8 cellular contexts compared by ENCODE assay signal in the genomic region with DNA sequence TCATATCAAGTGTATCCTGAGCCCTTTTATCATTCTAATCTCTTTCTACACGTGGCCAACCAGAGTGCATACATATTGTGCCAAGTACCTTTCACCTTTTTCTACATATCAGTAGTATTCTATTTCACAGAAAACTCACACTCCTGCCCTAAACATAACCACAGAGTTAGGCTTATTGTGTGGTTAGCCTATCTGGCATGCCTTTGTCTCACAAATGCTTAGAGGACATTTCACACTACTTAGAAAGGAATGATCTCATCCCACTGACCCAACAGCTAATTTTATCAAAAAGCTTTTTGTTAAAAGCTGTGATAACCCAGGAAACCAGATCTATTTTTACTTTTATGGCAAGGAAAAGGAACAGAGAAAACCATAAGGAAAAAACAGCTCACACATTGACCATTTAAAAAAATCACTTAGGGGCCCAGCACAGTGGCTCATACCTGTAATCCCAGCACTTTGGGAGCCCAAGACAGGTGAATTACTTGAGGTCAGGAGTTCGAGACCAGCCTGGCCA. TPM values are rescaled to one million over a fixed set of nuclear protein-coding genes. Genes with fewer than 3 reads are reported as not detected.
DNase-seq lines count a peak whose midpoint lies in the region; ATAC-seq and TF ChIP-seq lines count a peak whose summit lies in the region.

No MANE protein-coding gene starts in this region.

- H3K4me2 ChIP-seq in SK-N-SH (peak overlapping the region; percentile 47), fibroblast of lung (ENCODE audit: extremely low read depth, insufficient read depth, low read length) (no peak overlapping the region), trophoblast cell (ENCODE audit: low read length) (no peak overlapping the region)

- no peak overlapping the region for H2BK120ac ChIP-seq in trophoblast cell (ENCODE audit: insufficient read depth, low read length, poor library complexity)

- POLR2A ChIA-PET in SK-N-SH (lab: Yijun Ruan, JAX), result no interaction called here

- no peak for ATAC-seq in GM21737 (IDR thresholded peaks at IDR 0.05; ENCODE audit: unreplicated experiment)
- ATAC-seq in GM21786 (IDR thresholded peaks at IDR 0.05; ENCODE audit: unreplicated experiment), result no peak

- peak overlapping the region; percentile 56 for H3K9ac ChIP-seq in SK-N-SH
- H3K9ac ChIP-seq in fibroblast of lung (ENCODE audit: insufficient read depth, low read length), result no peak overlapping the region
- no peak overlapping the region for H3K9ac ChIP-seq in trophoblast cell (ENCODE audit: low read length)

- CTCF ChIA-PET in SK-N-SH (lab: Yijun Ruan, JAX), result interaction anchor here (1.1 kb wide), 1 partner anchor 57 kb away, joined by 3 read pairs; no protein-coding TSS in a partner anchor

- TF ChIP-seq CTCF in GM06990 (IDR thresholded peaks at IDR 0.05; ENCODE audit: insufficient read depth, low read length, poor library complexity, severe bottlenecking), result no peak
- no peak for TF ChIP-seq CTCF in SK-N-SH (IDR thresholded peaks at IDR 0.05)
- no peak for TF ChIP-seq CTCF in fibroblast of lung (conservative IDR thresholded peaks at IDR 0.05 in 1 of 2, IDR thresholded peaks at IDR 0.05 in 1 of 2; ENCODE audit: low read depth in 1 of 2, low read length in 2 of 2)

- H3K4ac ChIP-seq in trophoblast cell (ENCODE audit: low read depth, low read length), result no peak overlapping the region

- H2BK12ac ChIP-seq in trophoblast cell (ENCODE audit: low read length), result no peak overlapping the region

- peaks cover 83% of the 10 kb centered on the region for H4K20me1 ChIP-seq in SK-N-SH (ENCODE audit: insufficient read depth)
- peaks cover 2% of the 10 kb centered on the region for H4K20me1 ChIP-seq in fibroblast of lung (ENCODE audit: control insufficient read depth, extremely low read depth, insufficient read depth, low read length)

- no peak overlapping the region for H3K18ac ChIP-seq in trophoblast cell (ENCODE audit: low read length)

- H3K9me3 ChIP-seq in SK-N-SH (no peaks in the 10 kb centered on the region), fibroblast of lung (ENCODE audit: control insufficient read depth, insufficient read depth, low read depth, low read length) (no peaks in the 10 kb centered on the region), trophoblast cell (ENCODE audit: insufficient read depth, low read depth, low read length) (no peaks in the 10 kb centered on the region)

- H4K12ac ChIP-seq in trophoblast cell (ENCODE audit: low read depth, low read length), result no peak overlapping the region

- H3F3A ChIP-seq in SK-N-SH (replicated peaks; ENCODE audit: insufficient read depth), result peaks cover 28% of the 10 kb centered on the region

- H3K79me1 ChIP-seq in trophoblast cell (ENCODE audit: low read length), result peaks cover 3% of the 10 kb centered on the region

- H3K36me3 ChIP-seq in GM06990 (ENCODE audit: control insufficient read depth, insufficient read depth, low read length) (no peaks in the 10 kb centered on the region; the same call in 1 of the 2 replicates), SK-N-SH (replicated peaks in 1 of 2; ENCODE audit: control insufficient read depth in 1 of 2, insufficient read depth in 2 of 2, low read length in 1 of 2) (peaks cover 0 to 4% of the 10 kb centered on the region in 2 experiments), fibroblast of lung (ENCODE audit: control insufficient read depth, insufficient read depth, low read length) (no peaks in the 10 kb centered on the region), trophoblast cell (ENCODE audit: control insufficient read depth in 1 of 2, insufficient read depth in 2 of 2, low read length in 2 of 2) (peaks cover 0 to 2% of the 10 kb centered on the region in 2 experiments)

- H3K14ac ChIP-seq in trophoblast cell (ENCODE audit: low read length), result no peak overlapping the region

- H4K91ac ChIP-seq in trophoblast cell (ENCODE audit: low read depth, low read length), result no peak overlapping the region

- TF ChIP-seq RAD21 in SK-N-SH (IDR thresholded peaks at IDR 0.05; ENCODE audit: low read length), result no peak

- H3K27me3 ChIP-seq in GM06990 (replicated peaks; ENCODE audit: control insufficient read depth, insufficient read depth, low read length) (no peaks in the 10 kb centered on the region), SK-N-SH (ENCODE audit: insufficient read depth) (no peaks in the 10 kb centered on the region), fibroblast of lung (ENCODE audit: control insufficient read depth, insufficient read depth, low read length) (no peaks in the 10 kb centered on the region), trophoblast cell (ENCODE audit: insufficient read depth, low read length) (no peaks in the 10 kb centered on the region)

- no peak overlapping the region for H2AFZ ChIP-seq in SK-N-SH (ENCODE audit: low read depth)
- H2AFZ ChIP-seq in fibroblast of lung (ENCODE audit: low read length), result no peak overlapping the region
- no peak overlapping the region for H2AFZ ChIP-seq in trophoblast cell (ENCODE audit: insufficient read depth, low read length, poor library complexity)

- H2BK5ac ChIP-seq in trophoblast cell (ENCODE audit: low read depth, low read length, poor library complexity), result no peak overlapping the region

- 40% methylated on average over 2 of the region's 2 CpGs for WGBS in SK-N-SH (ENCODE audit: low lambda C conversion rate)
- no CpG with 5 or more reads among the region's 2 CpGs for WGBS in trophoblast cell (ENCODE audit: extremely low coverage, insufficient coverage, insufficient read length)

- H3K4me1 ChIP-seq in SK-N-SH (ENCODE audit: control insufficient read depth in 1 of 2, insufficient read depth in 2 of 2, low read depth in 1 of 2, low read length in 1 of 2), result peaks cover 6 to 25% of the 10 kb centered on the region in 2 experiments; a peak in 2 of 4 replicates
- H3K4me1 ChIP-seq in fibroblast of lung (ENCODE audit: control insufficient read depth, extremely low read depth, insufficient read depth, low read length), result peaks cover 8% of the 10 kb centered on the region
- peaks cover 6 to 8% of the 10 kb centered on the region in 2 experiments for H3K4me1 ChIP-seq in trophoblast cell (ENCODE audit: control insufficient read depth in 1 of 2, insufficient read depth in 2 of 2, low read length in 2 of 2)

- DNase-seq in GM06990 (ENCODE audit: extremely low read depth, insufficient read length) (peak; percentile 20), SK-N-SH (peak; percentile 33), fibroblast of lung (ENCODE audit: low read depth in 2 of 2) (peak; percentile 57 to 97), trophoblast cell (no peak), DMS53 (lab: John Stamatoyannopoulos, UW) (no peak)
- DNase-seq in stimulated activated CD4-positive, alpha-beta T cell treated with anti-CD3 and anti-CD28 coated beads, Interleukin-15, amount 100 ng/mL, for 24 hours, result no peak

- H4K8ac ChIP-seq in trophoblast cell (ENCODE audit: low read depth, low read length), result no peak overlapping the region

- no peak overlapping the region for H3K4me3 ChIP-seq in GM06990 (replicated peaks; ENCODE audit: low read depth, low read length)
- no peak overlapping the region for H3K4me3 ChIP-seq in SK-N-SH (ENCODE audit: low read depth in 2 of 2, low read length in 1 of 2)
- no peak overlapping the region for H3K4me3 ChIP-seq in fibroblast of lung (replicated peaks in 1 of 4; ENCODE audit: control extremely low read depth in 1 of 4, insufficient read depth in 1 of 4, low read depth in 3 of 4, low read length in 4 of 4)
- no peak overlapping the region for H3K4me3 ChIP-seq in trophoblast cell (ENCODE audit: low read depth, low read length)

- H3K9me2 ChIP-seq in SK-N-SH, result no peaks in the 10 kb centered on the region

- H3K23ac ChIP-seq in trophoblast cell (ENCODE audit: low read length), result no peak overlapping the region

- no peak overlapping the region for H2AK5ac ChIP-seq in trophoblast cell (ENCODE audit: low read length)

- TF ChIP-seq EP300 in SK-N-SH (IDR thresholded peaks at IDR 0.05; ENCODE audit: borderline replicate concordance in 1 of 2, low read depth in 1 of 2, low read length in 1 of 2), result peak in 1 of 2 experiments; percentile 41; a peak in 1 of 4 replicates

- H3K27ac ChIP-seq in SK-N-SH (ENCODE audit: low read depth in 2 of 2, low read length in 1 of 2) (peak overlapping the region; percentile 0 to 74), fibroblast of lung (ENCODE audit: insufficient read depth, low read length) (peak overlapping the region; percentile 43), trophoblast cell (ENCODE audit: low read depth, low read length) (peak overlapping the region; percentile 57)

- peaks cover 98% of the 10 kb centered on the region for H3K79me2 ChIP-seq in SK-N-SH (ENCODE audit: insufficient read depth)
- peaks cover 89% of the 10 kb centered on the region for H3K79me2 ChIP-seq in fibroblast of lung (ENCODE audit: control insufficient read depth, insufficient read depth, low read length)
- H3K79me2 ChIP-seq in trophoblast cell (ENCODE audit: control insufficient read depth, insufficient read depth, low read length, poor library complexity), result peaks cover 4% of the 10 kb centered on the region

RNA-seq across cellular contexts. Expression of a gene that starts 17.8 kb away (rescaled TPM):
- 111 and 121 TPM in 2 replicates for polyA plus RNA-seq in SK-N-SH (2012; rRNA removed)
- 68.5 and 83.2 TPM in 2 replicates for polyA plus RNA-seq in SK-N-SH (2012; cell fraction: cytosol; rRNA removed)
- 164 and 278 TPM in 2 replicates for polyA plus RNA-seq in SK-N-SH (2012; cell fraction: nucleus; rRNA removed)
- 81.7 and 152 TPM in 2 replicates for total RNA-seq in fibroblast of lung
- 243 and 256 TPM in 2 replicates for polyA plus RNA-seq in fibroblast of lung
- 314 and 333 TPM in 2 replicates for polyA plus RNA-seq in fibroblast of lung (2012)
- 304 and 360 TPM in 2 replicates for polyA minus RNA-seq in fibroblast of lung (ENCODE audit: low replicate concordance)
- polyA plus RNA-seq in trophoblast cell (2013), result 144 and 149 TPM in 2 replicates

Comparison
In these comparisons a context has a peak if more than half of its experiments do, and no peak if none do; other contexts are left out.
1. DNase-seq: peak in GM06990 (single experiment), SK-N-SH (single experiment) and fibroblast of lung (2 of 2); none in trophoblast cell (0 of 2), DMS53 (single experiment) and stimulated activated CD4-positive, alpha-beta T cell treated with anti-CD3 and anti-CD28 coated beads, Interleukin-15, amount 100 ng/mL, for 24 hours (single experiment).
2. Peak in every context shown above with its lines, with median percentiles within 50 percentile points of each other: H3K27ac ChIP-seq.